ENCODE assay signal across 11 cellular contexts in the genomic region with DNA sequence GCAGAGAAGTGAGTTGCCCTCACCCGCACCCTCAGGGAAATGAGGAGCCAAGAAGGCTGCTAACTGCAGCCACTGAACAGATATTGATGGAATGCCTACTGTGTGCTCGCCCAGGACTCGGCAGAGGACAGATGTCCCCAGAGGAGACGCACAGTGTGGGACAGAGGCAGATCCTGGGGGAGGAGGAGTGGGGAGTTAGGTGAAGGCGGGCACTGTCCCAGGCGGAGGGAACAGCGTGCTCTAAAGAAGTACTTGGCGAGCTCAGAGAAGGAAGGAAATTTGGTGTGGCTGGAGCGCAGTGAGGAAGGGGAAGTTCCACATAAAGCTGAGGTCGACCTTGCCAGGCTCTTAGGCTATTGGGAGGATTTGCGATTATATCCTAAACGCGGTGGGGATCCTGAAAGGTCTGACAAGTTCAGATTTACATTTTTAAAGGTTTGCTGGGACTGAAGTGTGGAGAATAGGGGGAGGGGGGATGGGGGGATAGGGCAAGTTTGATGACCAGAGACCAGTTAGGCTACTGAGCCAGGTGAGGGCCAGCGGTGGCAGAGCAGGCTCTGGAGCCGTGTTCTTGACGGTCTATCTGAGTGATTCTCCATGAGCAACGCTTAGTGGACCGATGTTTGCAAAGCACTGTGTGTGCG. TPM values are rescaled to one million over a fixed set of nuclear protein-coding genes. Genes with fewer than 3 reads are reported as not detected.
DNase-seq lines count a peak whose midpoint lies in the region; ATAC-seq and TF ChIP-seq lines count a peak whose summit lies in the region.
"Had no signal": no experiment of that assay in that cellular context is flagged by ENCODE, and none has a peak within 500 bp of the region (broad histone marks: within the 10 kb centered on the region; RNA-seq: fewer than 3 reads in every experiment).

No MANE protein-coding gene starts in this region.

- H3K9ac ChIP-seq in adipocyte (ENCODE audit: low read length) = no peak overlapping the region

- H3K27me3 ChIP-seq in adipocyte (replicated peaks; ENCODE audit: control insufficient read depth, insufficient read depth, low read length) (peaks cover 4% of the 10 kb centered on the region), layer of hippocampus (ENCODE audit: control insufficient read depth, insufficient read depth, low read length) (no peaks in the 10 kb centered on the region), thyroid gland (no peaks in the 10 kb centered on the region)

- H3K4me1 ChIP-seq in adipocyte (ENCODE audit: control insufficient read depth, insufficient read depth, low read length) (peaks cover 6% of the 10 kb centered on the region), thyroid gland (peaks cover 0 to 10% of the 10 kb centered on the region in 2 donors)

- no peaks in the 10 kb centered on the region for H3K9me3 ChIP-seq in adipocyte (ENCODE audit: control insufficient read depth, low read length)
- H3K9me3 ChIP-seq in thyroid gland = no peaks in the 10 kb centered on the region

- WGBS in thyroid gland, 2 donors = 8 to 9% methylated on average over 19 of the region's 19 CpGs

- intact Hi-C loops in thyroid gland (cut with DNase I) = no loop called here

- peak; percentile 12 for DNase-seq in NCI-H748 (lab: John Stamatoyannopoulos, UW; ENCODE audit: unreplicated experiment)
- no peak for DNase-seq in NCI-H748 treated with DMSO at 0.1 percent for 48 hours (lab: John Stamatoyannopoulos, UW)
- peak; percentile 34 for DNase-seq in adipocyte (ENCODE audit: low read depth)
- DNase-seq in thyroid gland = peak; percentile 32 to 51
- DNase-seq in HUDEP-2 (lab: John Stamatoyannopoulos, UW; ENCODE audit: unreplicated experiment in 76 of 76) = no peak
- DNase-seq: activated CD4-positive, alpha-beta T cell treated with anti-CD3 and anti-CD28 coated beads for 48 hours; islet precursor cell; PC-3 had no signal

- no peak for TF ChIP-seq POLR2A in thyroid gland (IDR thresholded peaks at IDR 0.05)

- H3K27ac ChIP-seq in layer of hippocampus (ENCODE audit: low read depth, low read length) (peak overlapping the region; percentile 81), thyroid gland (no peak overlapping the region)

- no peak for TF ChIP-seq CTCF in thyroid gland (IDR thresholded peaks at IDR 0.05)

- ATAC-seq in GM21825 (IDR thresholded peaks at IDR 0.05; ENCODE audit: unreplicated experiment) = no peak
- no peak for ATAC-seq in GM21526 (IDR thresholded peaks at IDR 0.05; ENCODE audit: low FRiP score, unreplicated experiment)
- ATAC-seq: PC-3 had no signal

- H3K36me3 ChIP-seq in adipocyte (ENCODE audit: control insufficient read depth, insufficient read depth, low read length, severe bottlenecking) (no peaks in the 10 kb centered on the region), thyroid gland (peaks cover 0 to 5% of the 10 kb centered on the region in 2 donors)

- H3K4me3 ChIP-seq in adipocyte (ENCODE audit: low read length) = no peak overlapping the region
- no peak overlapping the region for H3K4me3 ChIP-seq in thyroid gland (replicated peaks in 1 of 3)

RNA-seq across cellular contexts. Expression of gene CERCAM, which starts 23.6 kb away (rescaled TPM):
- total RNA-seq in thyroid gland = 10 to 100 TPM; 22.3 to 35.4 (median 27.2) TPM

RNA-seq across cellular contexts. Expression of gene URM1, which starts 25.9 kb away (rescaled TPM):
- total RNA-seq in thyroid gland = 10 to 100 TPM; 24.3 to 39.4 (median 31.2) TPM

RNA-seq across cellular contexts. Expression of gene SLC27A4, which starts 56.8 kb away (rescaled TPM):
- total RNA-seq in thyroid gland = 10 to 100 TPM; 15.9 to 38.4 (median 30.4) TPM

RNA-seq across cellular contexts. Expression of gene ODF2, which starts 58.7 kb away (rescaled TPM):
- 10 to 100 TPM; 21.9 to 25.5 (median 22.4) TPM for total RNA-seq in thyroid gland

Comparison
In these comparisons a context has a peak if more than half of its experiments do, and no peak if none do; other contexts are left out.
1. DNase-seq: peak in NCI-H748 (single experiment), adipocyte (single experiment) and thyroid gland (2 of 2); none in NCI-H748 treated with DMSO at 0.1 percent for 48 hours (single experiment) and HUDEP-2 (0 of 76).